8 cellular contexts compared by ENCODE assay signal in the genomic region with DNA sequence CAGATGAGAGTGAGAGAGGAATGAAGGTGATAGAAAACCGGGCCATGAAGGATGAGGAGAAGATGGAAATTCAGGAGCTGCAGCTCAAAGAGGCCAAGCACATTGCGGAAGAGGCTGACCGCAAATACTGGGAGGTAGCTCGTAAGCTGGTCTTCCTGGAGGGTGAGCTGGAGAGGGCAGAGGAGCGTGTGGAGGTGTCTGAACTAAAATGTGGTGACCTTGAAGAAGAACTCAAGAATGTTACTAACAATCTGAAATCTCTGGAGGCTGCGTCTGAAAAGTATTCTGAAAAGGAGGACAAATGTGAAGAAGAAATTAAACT.
DNase-seq lines count a peak whose midpoint lies in the region; ATAC-seq and TF ChIP-seq lines count a peak whose summit lies in the region.

No MANE protein-coding gene starts in this region.

- BruUV-seq in OCI-LY7 (replicated peaks; lab: Mats Ljungman, UMichigan): no TSS peak

- H3K4me2 ChIP-seq in OCI-LY7 (ENCODE audit: low read length): peak overlapping the region; percentile 31; the same call in 1 of the 2 replicates

- H2AFZ ChIP-seq in OCI-LY7 (ENCODE audit: low read length): no peak overlapping the region

- H3K9me2 ChIP-seq in OCI-LY7 (ENCODE audit: insufficient read depth, low read length): no peaks in the 10 kb centered on the region

- no peaks in the 10 kb centered on the region for H3K9me3 ChIP-seq in OCI-LY7 (ENCODE audit: low read length)
- no peaks in the 10 kb centered on the region for H3K9me3 ChIP-seq in mononuclear cell (ENCODE audit: low read depth, low read length)
- no peaks in the 10 kb centered on the region for H3K9me3 ChIP-seq in aorta (ENCODE audit: control insufficient read depth, low read length)

- H3K4me1 ChIP-seq in OCI-LY7 (ENCODE audit: insufficient read depth, low read length, poor library complexity, severe bottlenecking) (no peaks in the 10 kb centered on the region), mononuclear cell (ENCODE audit: insufficient read depth, low read length) (peaks cover 13% of the 10 kb centered on the region), aorta (ENCODE audit: control insufficient read depth in 1 of 2, insufficient read depth in 2 of 2, low read length in 2 of 2) (peaks cover 0 to 2% of the 10 kb centered on the region in 2 donors)

- DNase-seq in activated effector memory CD4-positive, alpha-beta T cell treated with anti-CD3 and anti-CD28 coated beads, Interleukin-2, amount 50 U/mL, for 16 hours: peak; percentile 67
- DNase-seq in activated effector memory CD4-positive, alpha-beta T cell treated with Interleukin-2 at 50 U/mL for 16 hours: no peak
- no peak for DNase-seq in OCI-LY7 (ENCODE audit: low spot score)
- no peak for DNase-seq in dorsolateral prefrontal cortex
- no peak for DNase-seq in aorta
- DNase-seq in NCI-H1694 treated with DMSO at 0.1 percent for 48 hours (lab: John Stamatoyannopoulos, UW): no peak

- no peaks in the 10 kb centered on the region for H4K20me1 ChIP-seq in OCI-LY7 (ENCODE audit: insufficient read depth, low read length)

- intact Hi-C loops in OCI-LY7 (cut with micrococcal nuclease; ENCODE audit: unreplicated experiment) (no loop called here), dorsolateral prefrontal cortex (cut with DNase I) (no loop called here), aorta (cut with DNase I) (loop anchor here (10.0 kb wide), 2 partner anchors 58 to 128 kb away; no protein-coding TSS in a partner anchor)

- H3K27me3 ChIP-seq in dorsolateral prefrontal cortex: no peaks in the 10 kb centered on the region
- H3K27me3 ChIP-seq in mononuclear cell (ENCODE audit: insufficient read depth, low read length): no peaks in the 10 kb centered on the region
- no peaks in the 10 kb centered on the region for H3K27me3 ChIP-seq in aorta (ENCODE audit: control insufficient read depth in 1 of 2, insufficient read depth in 2 of 2, low read length in 1 of 2)

- ATAC-seq in HG02870 (IDR thresholded peaks at IDR 0.05; ENCODE audit: unreplicated experiment) (peak; percentile 24), aorta (ENCODE audit: low FRiP score) (peak; percentile 58)

- CTCF ChIA-PET in OCI-LY7 (lab: Charles Lee; ENCODE audit: unreplicated experiment): no interaction called here

- POLR2A ChIA-PET in OCI-LY7 (lab: Charles Lee): interaction anchor here (1.0 kb wide), 1 partner anchor 10 kb away, joined by 4 read pairs; no protein-coding TSS in a partner anchor

- H3K4me3 ChIP-seq in OCI-LY7 (ENCODE audit: low read depth, low read length, poor library complexity, severe bottlenecking): no peak overlapping the region
- peak overlapping the region; percentile 33 to 76 (median 58) for H3K4me3 ChIP-seq in dorsolateral prefrontal cortex
- peak overlapping the region; percentile 51 for H3K4me3 ChIP-seq in mononuclear cell (ENCODE audit: low read length)
- peak overlapping the region; percentile 52 to 65 for H3K4me3 ChIP-seq in aorta (ENCODE audit: low read length in 2 of 2)

- H3K36me3 ChIP-seq in OCI-LY7 (ENCODE audit: insufficient read depth, low read length) (no peaks in the 10 kb centered on the region), aorta (ENCODE audit: control insufficient read depth in 1 of 2, insufficient read depth in 2 of 2, low read length in 1 of 2) (no peaks in the 10 kb centered on the region)

- WGBS in aorta, 2 donors: 8 to 10% methylated on average over 6 of the region's 6 CpGs

- H3K79me2 ChIP-seq in OCI-LY7 (ENCODE audit: insufficient read depth, low read depth, low read length): no peaks in the 10 kb centered on the region

- H3K27ac ChIP-seq in OCI-LY7 (ENCODE audit: low read depth, low read length, poor library complexity, severe bottlenecking) (no peak overlapping the region), dorsolateral prefrontal cortex (peak overlapping the region in 47 of 59 donors; percentile 1 to 87 (median 75)), aorta (ENCODE audit: low read depth in 1 of 2, low read length in 2 of 2) (peak overlapping the region; percentile 88 to 93)

- TF ChIP-seq CTCF in OCI-LY7 (conservative IDR thresholded peaks at IDR 0.05; ENCODE audit: low read length): no peak
- no peak for TF ChIP-seq CTCF in dorsolateral prefrontal cortex (IDR thresholded peaks at IDR 0.05 in 54 of 56, conservative IDR thresholded peaks at IDR 0.05 in 2 of 56; ENCODE audit: low read depth in 1 of 56, partially characterized antibody in 56 of 56)

Comparison
In these comparisons a context has a peak if more than half of its experiments do, and no peak if none do; other contexts are left out.
1. intact Hi-C loops: an anchor here in aorta (10.0 kb wide); none called in OCI-LY7 and dorsolateral prefrontal cortex.